8 cellular contexts compared by ENCODE assay signal in genomic region chr5:120991569-120991968, GRCh38.
"Had no signal": no experiment of that assay in that cellular context is flagged by ENCODE, and none has a peak within 500 bp of the region (broad histone marks: within the 10 kb centered on the region; RNA-seq: fewer than 3 reads in every experiment).

No MANE protein-coding gene starts in this region.

- DNase-seq: GM23248, GOT3, H7, H9, HCEC 1CT, HFFc6 had no signal

- H3K27ac Mint-ChIP-seq: GM23338, H9, HFFc6 had no signal

- H3K9me3 Mint-ChIP-seq: GM23338, H9 had no signal

- H3K9ac ChIP-seq: GM23248 had no signal

- H3K9me3 ChIP-seq: HAP-1 had no signal

- H3K4me1 ChIP-seq: HAP-1 had no signal

- H2AFZ ChIP-seq: GM23248, GM23338 had no signal

- ATAC-seq: GM23338 had no signal

- H3K4me2 ChIP-seq: GM23338 had no signal

- H3K4me1 Mint-ChIP-seq: GM23338 had no signal

- H3K36me3 ChIP-seq: HAP-1 had no signal

- H3K4me3 Mint-ChIP-seq: GM23338, H9, HFFc6 had no signal

- H3K4me3 ChIP-seq: GM23248, GM23338, HAP-1 had no signal

- H3K27ac ChIP-seq: GM23248 had no signal
